In the genomic region with DNA sequence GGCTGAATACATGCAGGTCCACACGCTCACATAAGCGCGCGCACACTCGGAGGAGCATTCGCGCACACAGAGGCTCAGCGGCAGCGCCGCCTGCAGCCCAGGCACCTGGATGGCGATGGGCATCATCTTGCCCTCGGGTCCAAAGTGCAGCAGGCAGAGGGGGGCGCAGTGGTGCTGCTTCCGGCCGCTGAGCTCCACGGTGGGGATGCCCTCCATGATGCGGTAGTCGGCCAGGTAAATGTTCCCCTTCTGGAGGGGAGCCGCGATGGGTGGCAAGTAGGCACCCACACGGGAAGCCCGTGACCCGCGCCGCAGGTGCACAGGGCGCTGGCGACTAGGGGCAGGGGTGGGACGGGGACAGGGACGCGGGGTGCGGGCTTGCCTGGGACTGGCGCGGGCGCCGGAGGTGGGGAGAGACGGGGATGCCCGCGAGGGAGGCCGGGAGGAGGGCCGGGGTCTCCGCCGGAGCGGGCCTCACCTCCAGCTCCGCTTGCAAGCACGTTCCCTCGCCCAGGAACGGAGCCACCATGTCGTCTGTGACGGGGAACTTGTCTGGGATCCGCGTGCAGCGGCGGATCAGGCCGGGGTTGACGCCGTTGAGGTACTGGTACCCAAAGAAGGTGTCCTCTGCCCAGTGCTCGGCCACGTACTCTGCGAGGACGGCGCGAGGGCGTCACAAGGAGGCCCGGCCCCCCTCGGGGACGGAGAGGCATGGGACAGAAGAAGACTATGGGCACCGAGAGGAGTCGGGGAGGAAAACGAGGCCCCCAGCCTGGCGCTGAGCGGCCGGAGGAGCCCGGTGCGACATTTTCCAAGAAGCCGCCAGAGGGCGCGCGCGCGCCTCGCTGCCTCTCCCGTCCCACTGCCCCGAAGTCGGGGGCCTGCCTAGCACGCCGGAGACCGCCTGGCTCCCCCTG, we compare ENCODE assay signal across 8 cellular contexts. TPM values are rescaled to one million over a fixed set of nuclear protein-coding genes. Genes with fewer than 3 reads are reported as not detected.
DNase-seq lines count a peak whose midpoint lies in the region; ATAC-seq, FAIRE-seq and TF ChIP-seq lines count a peak whose summit lies in the region.

No MANE protein-coding gene starts in this region.

- no peaks in the 10 kb centered on the region for H3K36me3 Mint-ChIP-seq in MCF 10A (ENCODE audit: insufficient read depth, unreplicated experiment)

- peak overlapping the region; percentile 61 for H3K4me3 Mint-ChIP-seq in MCF 10A (ENCODE audit: unreplicated experiment)

- FAIRE-seq in small intestine (lab: Jason Lieb, UNC): no peak

- POLR2A ChIA-PET in MCF 10A (lab: Yijun Ruan, JAX): interaction anchor here (1.1 kb wide), 1 partner anchor 62 kb away, joined by 3 read pairs; no protein-coding TSS in a partner anchor

- H3K4me1 Mint-ChIP-seq in MCF 10A (ENCODE audit: insufficient read depth, unreplicated experiment): peaks cover 6% of the 10 kb centered on the region

- intact Hi-C loops in MCF 10A (cut with micrococcal nuclease): loop anchor here (1.0 to 5.0 kb wide), 3 partner anchors 31 to 223 kb away; partner anchors contain the start of gene ALOXE3

- CTCF ChIA-PET in MCF 10A (lab: Yijun Ruan, JAX): interaction anchor here (0.6 to 9.2 kb wide), 20 partner anchors 8 to 706 kb away, joined by 3 to 209 read pairs (median 5); partner anchors contain the start of genes ALOX12B and ALOXE3

- H3K4me1 ChIP-seq in small intestine (ENCODE audit: control insufficient read depth in 2 of 2, insufficient read depth in 1 of 2, low read depth in 1 of 2, low read length in 1 of 2): no peaks in the 10 kb centered on the region

- peak; percentile 64 for ATAC-seq in GM21737 (IDR thresholded peaks at IDR 0.05; ENCODE audit: unreplicated experiment)
- no peak for ATAC-seq in GM18519 (IDR thresholded peaks at IDR 0.05; ENCODE audit: low FRiP score, unreplicated experiment)

- no peaks in the 10 kb centered on the region for H3K9me3 Mint-ChIP-seq in MCF 10A (ENCODE audit: unreplicated experiment)

- BruUV-seq in MCF 10A (replicated peaks; lab: Mats Ljungman, UMichigan): no TSS peak

- H3K4me3 ChIP-seq in small intestine (ENCODE audit: low read depth in 1 of 2, low read length in 2 of 2): peak overlapping the region; percentile 19 to 43

- DNase-seq in CD1c-positive myeloid dendritic cell (ENCODE audit: extremely low spot score) (peak; percentile 81), NCI-H1436 (lab: John Stamatoyannopoulos, UW) (peak; percentile 79), UCSD-AML1 (lab: John Stamatoyannopoulos, UW; ENCODE audit: unreplicated experiment) (peak; percentile 82), MCF 10A (ENCODE audit: unreplicated experiment) (peak; percentile 60), iPS-NIHi11 (ENCODE audit: low spot score) (peak; percentile 96), small intestine (peak; percentile 55)

- peak; percentile 87 for TF ChIP-seq CTCF in MCF 10A (IDR thresholded peaks at IDR 0.05; ENCODE audit: unreplicated experiment)

- WGBS in small intestine, 3 donors: 1 to 2% (median 1%) methylated on average over 71 to 87 of the region's 87 CpGs

- peak overlapping the region in 1 of 2 donors; percentile 9 for H3K27ac ChIP-seq in small intestine (ENCODE audit: low read depth in 1 of 2, low read length in 1 of 2)

- peaks cover 11% of the 10 kb centered on the region for H3K27me3 Mint-ChIP-seq in MCF 10A (ENCODE audit: insufficient read depth, unreplicated experiment)

- H3K36me3 ChIP-seq in small intestine (ENCODE audit: control insufficient read depth in 2 of 2, insufficient read depth in 2 of 2, low read length in 2 of 2): no peaks in the 10 kb centered on the region

- no peaks in the 10 kb centered on the region for H3K9me3 ChIP-seq in small intestine (ENCODE audit: control insufficient read depth, low read depth)

- H3K27me3 ChIP-seq in small intestine (ENCODE audit: control insufficient read depth in 2 of 2, insufficient read depth in 2 of 2, low read length in 2 of 2): peaks cover 3 to 13% of the 10 kb centered on the region in 2 donors

- no peak overlapping the region for H3K27ac Mint-ChIP-seq in MCF 10A (ENCODE audit: low read depth, unreplicated experiment)

RNA-seq across cellular contexts. Expression of gene ALOX12B, which starts 8.0 kb away (rescaled TPM):
- 1.3 TPM in 1 of 2 replicates, not detected in the other for total RNA-seq in MCF 10A (2022)
- under 1 TPM; 0.45 to 0.81 (median 0.66) TPM for polyA plus RNA-seq in small intestine

RNA-seq across cellular contexts. Expression of gene ALOXE3, which starts 38.8 kb away (rescaled TPM):
- total RNA-seq in MCF 10A (2022): 13.1 and 14.1 TPM in 2 replicates
- polyA plus RNA-seq in small intestine: 1 to 10 TPM in 1 of 3 donors, under 1 TPM in 1, not detected in 1; 0.13 to 1.6 TPM

RNA-seq across cellular contexts. Expression of gene ALOX15B, which starts 40.7 kb away (rescaled TPM):
- 18.5 and 27.6 TPM in 2 replicates for total RNA-seq in MCF 10A (2022)
- polyA plus RNA-seq in small intestine: 1 to 10 TPM in 2 of 3 donors, under 1 TPM in 1; 0.45 to 2.0 (median 1.9) TPM

RNA-seq across cellular contexts. Expression of gene HES7, which starts 44.4 kb away (rescaled TPM):
- total RNA-seq in MCF 10A (2022): 5.8 and 5.9 TPM in 2 replicates
- under 1 TPM in 1 of 3 donors, not detected in 2; 0.06 TPM for polyA plus RNA-seq in small intestine
